10 cellular contexts compared by ENCODE assay signal in the genomic region with DNA sequence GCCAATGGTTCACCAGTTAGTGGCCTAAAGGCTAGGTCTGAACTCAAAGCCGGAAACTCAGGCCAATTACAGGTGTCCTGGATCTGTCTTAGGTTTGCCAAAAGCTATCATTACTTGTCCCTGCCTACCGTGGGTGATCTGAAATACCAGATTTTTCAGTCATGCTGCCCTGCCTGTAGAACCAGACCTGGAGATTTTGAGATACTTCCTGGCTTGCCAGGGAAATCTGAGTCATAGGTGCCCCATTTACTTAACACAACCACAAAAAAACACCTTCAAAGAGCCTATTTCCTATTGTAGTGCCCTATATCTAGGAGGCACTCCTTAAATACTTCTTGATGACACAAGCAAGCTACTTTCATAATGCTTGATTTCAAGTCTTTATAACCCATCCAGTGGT. TPM values are rescaled to one million over a fixed set of nuclear protein-coding genes. Genes with fewer than 3 reads are reported as not detected.
DNase-seq lines count a peak whose midpoint lies in the region; ATAC-seq, FAIRE-seq and TF ChIP-seq lines count a peak whose summit lies in the region.
"Had no signal": no experiment of that assay in that cellular context is flagged by ENCODE, and none has a peak within 500 bp of the region (broad histone marks: within the 10 kb centered on the region; RNA-seq: fewer than 3 reads in every experiment).

No MANE protein-coding gene starts in this region.

- H3K4me1 ChIP-seq in PC-3 (ENCODE audit: insufficient read depth, low read length) (peaks cover 71% of the 10 kb centered on the region), pancreas (no peaks in the 10 kb centered on the region), thyroid gland (peaks cover 0 to 4% of the 10 kb centered on the region in 2 donors)

- H3K9me3 ChIP-seq in PC-3 (ENCODE audit: low read length): no peaks in the 10 kb centered on the region
- H3K9me3 ChIP-seq in pancreas: no peaks in the 10 kb centered on the region
- H3K9me3 ChIP-seq in thyroid gland: no peaks in the 10 kb centered on the region
- H3K9me3 ChIP-seq: neutrophil had no signal

- H3K9me2 ChIP-seq in PC-3 (replicated peaks; ENCODE audit: low read length): no peaks in the 10 kb centered on the region

- FAIRE-seq in pancreas (lab: Jason Lieb, UNC): no peak
- FAIRE-seq in D721Med (lab: Jason Lieb, UNC): no peak

- H3K79me2 ChIP-seq in PC-3 (ENCODE audit: low read length): no peaks in the 10 kb centered on the region

- no peak overlapping the region for H2AFZ ChIP-seq in PC-3 (ENCODE audit: low read length)

- POLR2A ChIA-PET in PC-3 (lab: Charles Lee; ENCODE audit: unreplicated experiment): interaction anchor here (0.6 kb wide), 2 partner anchors 10 to 16 kb away, joined by 5 to 8 read pairs; no protein-coding TSS in a partner anchor

- H3K9ac ChIP-seq in PC-3 (ENCODE audit: low read length): peak overlapping the region; percentile 44

- CTCF ChIA-PET in PC-3 (lab: Charles Lee): interaction anchor here (0.6 to 1.0 kb wide), 2 partner anchors 16 to 110 kb away, joined by 3 to 4 read pairs; a partner anchor contains a TSS

- ATAC-seq in PC-3: peak; percentile 57
- ATAC-seq in pancreas: peak in 3 of 4 donors; percentile 35 to 56 (median 45)

- BruUV-seq in PC-3 (replicated peaks; lab: Mats Ljungman, UMichigan): no TSS peak

- TF ChIP-seq POLR2A in thyroid gland (IDR thresholded peaks at IDR 0.05): no peak

- H3K27ac ChIP-seq in PC-3 (ENCODE audit: low read length) (peak overlapping the region; percentile 90), pancreas (no peak overlapping the region), thyroid gland (no peak overlapping the region)
- H3K27ac ChIP-seq: neutrophil had no signal

- H3K36me3 ChIP-seq in PC-3 (ENCODE audit: low read depth, low read length): no peaks in the 10 kb centered on the region
- no peaks in the 10 kb centered on the region for H3K36me3 ChIP-seq in pancreas
- no peaks in the 10 kb centered on the region for H3K36me3 ChIP-seq in thyroid gland
- H3K36me3 ChIP-seq: neutrophil had no signal

- H4K20me1 ChIP-seq in PC-3 (ENCODE audit: low read length): no peaks in the 10 kb centered on the region

- 47 to 66% methylated on average over 2 of the region's 2 CpGs for WGBS in pancreas, 2 donors
- 58 to 80% methylated on average over 2 of the region's 2 CpGs for WGBS in thyroid gland, 2 donors

- intact Hi-C loops in PC-3 (cut with micrococcal nuclease) (loop anchor here (1.0 to 10.0 kb wide), 3 partner anchors 13 to 339 kb away; no protein-coding TSS in a partner anchor), pancreas (cut with DNase I) (no loop called here), thyroid gland (cut with DNase I) (no loop called here)

- peak overlapping the region; percentile 16; the same call in 1 of the 2 replicates for H3K4me3 ChIP-seq in PC-3 (ENCODE audit: low read length)
- no peak overlapping the region for H3K4me3 ChIP-seq in pancreas
- no peak overlapping the region for H3K4me3 ChIP-seq in thyroid gland (replicated peaks in 1 of 3)

- H3K27me3 ChIP-seq in PC-3 (ENCODE audit: low read length) (no peaks in the 10 kb centered on the region), pancreas (no peaks in the 10 kb centered on the region), thyroid gland (no peaks in the 10 kb centered on the region)
- H3K27me3 ChIP-seq: neutrophil had no signal

- DNase-seq in ELF-1 (ENCODE audit: low read depth, low spot score) (peak; percentile 20), PC-3 (peak; percentile 99), astrocyte of the hippocampus (ENCODE audit: low read depth, low spot score) (peak; percentile 61), pancreas (no peak), MV-4-11 (lab: John Stamatoyannopoulos, UW) (no peak), thyroid gland (no peak), D721Med (ENCODE audit: insufficient read length, low spot score) (no peak)
- DNase-seq: activated B cell treated with CpG ODN at 0.5 μM for 24 hours, dermis blood vessel endothelial cell had no signal

- peaks cover 9% of the 10 kb centered on the region for H3F3A ChIP-seq in PC-3 (ENCODE audit: low read length, unreplicated experiment)

- H3K4me2 ChIP-seq in PC-3 (ENCODE audit: low read length): peak overlapping the region; percentile 64

- TF ChIP-seq CTCF in PC-3 (conservative IDR thresholded peaks at IDR 0.05; ENCODE audit: low read depth, low read length) (no peak), pancreas (IDR thresholded peaks at IDR 0.05) (no peak), thyroid gland (IDR thresholded peaks at IDR 0.05) (no peak), D721Med (IDR thresholded peaks at IDR 0.05; ENCODE audit: insufficient read depth, missing control alignments) (no peak)

RNA-seq across cellular contexts. Expression of a gene that starts 13.9 kb away (rescaled TPM):
- total RNA-seq in PC-3 (2014; rRNA removed): 25.8 and 27.9 TPM in 2 replicates
- 10 to 100 TPM; 13.3 to 22.2 (median 17.5) TPM for total RNA-seq in pancreas
- 10 to 100 TPM in 1 of 2 donors, 1 to 10 TPM in 1; 9.6 to 16.0 TPM for polyA plus RNA-seq in pancreas
- 10 to 100 TPM; 26.8 to 42.6 (median 32.4) TPM for total RNA-seq in thyroid gland

Comparison
In these comparisons a context has a peak if more than half of its experiments do, and no peak if none do; other contexts are left out.
1. DNase-seq: peak in ELF-1 (single experiment), PC-3 (single experiment) and astrocyte of the hippocampus (single experiment); none in pancreas (0 of 6), MV-4-11 (single experiment), thyroid gland (0 of 2) and D721Med (single experiment).